17 cellular contexts compared by ENCODE assay signal in the genomic region with DNA sequence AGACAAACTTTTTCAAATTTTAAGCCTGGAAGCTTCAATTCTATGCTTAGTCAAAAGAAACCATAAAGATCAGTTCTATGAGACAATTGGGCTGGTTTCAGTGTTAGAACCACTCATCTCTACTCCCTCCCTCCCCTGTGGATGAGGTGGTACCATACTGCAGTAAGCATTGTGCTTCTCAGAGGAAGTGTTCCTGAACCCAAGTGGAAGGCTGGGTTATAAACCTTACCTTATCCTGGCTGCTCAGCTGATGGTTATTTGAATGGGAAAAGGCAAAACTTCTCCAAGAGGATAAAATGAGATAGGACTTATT. TPM values are rescaled to one million over a fixed set of nuclear protein-coding genes. Genes with fewer than 3 reads are reported as not detected.
DNase-seq lines count a peak whose midpoint lies in the region; FAIRE-seq and TF ChIP-seq lines count a peak whose summit lies in the region.
"Had no signal": no experiment of that assay in that cellular context is flagged by ENCODE, and none has a peak within 500 bp of the region (broad histone marks: within the 10 kb centered on the region; RNA-seq: fewer than 3 reads in every experiment).

No MANE protein-coding gene starts in this region.

- DNase-seq in GM12892 (ENCODE audit: insufficient read length) (peak; percentile 15), SJCRH30 (no peak), chondrocyte (ENCODE audit: low spot score) (no peak), hepatic stellate cell (ENCODE audit: low spot score) (no peak)
- no peak for DNase-seq in T-helper 2 cell treated with Interferon-gamma antibody and Interleukin-4, amounts not matched to agents 5 μg/mL and 100 μg/mL, for 36 hours (ENCODE audit: low spot score)
- DNase-seq: 8988T; CD4-positive, alpha-beta T cell; DMS153; DMS79 treated with DMSO at 0.1 percent for 48 hours; H9; KBM-7 had no signal

- H3K9me3 ChIP-seq in BLaER1 treated with 17β-estradiol and CSF1 and Interleukin-3, amounts not matched to agents 10 nM and 100 nM (replicated peaks in 1 of 11): peaks cover 79 to 100% (median 92%) of the 10 kb centered on the region in 11 experiments
- H3K9me3 ChIP-seq in SJCRH30 (replicated peaks): no peaks in the 10 kb centered on the region

- H3K36me3 ChIP-seq in BLaER1 treated with 17β-estradiol and CSF1 and Interleukin-3, amounts not matched to agents 10 nM and 100 nM: peaks cover 0 to 43% (median 16%) of the 10 kb centered on the region in 11 experiments; a peak in 13 of 22 replicates
- H3K36me3 ChIP-seq in SJCRH30: no peaks in the 10 kb centered on the region

- no peak for TF ChIP-seq POLR2A in GM12892 (IDR thresholded peaks at IDR 0.05; ENCODE audit: low read depth, low read length)

- H3K4me3 Mint-ChIP-seq in dendritic cell treated with granulocyte-macrophage colony-stimulating factor and Interleukin-4, amounts not matched to agents 40 ng/mL and 50 ng/mL, for 4 days: no peak overlapping the region
- no peak overlapping the region for H3K4me3 Mint-ChIP-seq in chondrocyte (ENCODE audit: unreplicated experiment)
- H3K4me3 Mint-ChIP-seq in T-helper 2 cell treated with Interferon-gamma antibody and Interleukin-4, amounts not matched to agents 5 μg/mL and 100 μg/mL, for 36 hours: no peak overlapping the region
- H3K4me3 Mint-ChIP-seq: CD4-positive, alpha-beta T cell; H9; IgD-negative memory B cell had no signal

- H4K20me1 ChIP-seq in BLaER1 treated with 17β-estradiol and CSF1 and Interleukin-3, amounts not matched to agents 10 nM and 100 nM: no peaks in the 10 kb centered on the region

- no peak for TF ChIP-seq CTCF in chondrocyte (IDR thresholded peaks at IDR 0.05)

- no peak for FAIRE-seq in GM12892 (lab: Jason Lieb, UNC)
- FAIRE-seq: H1, HepG2 had no signal

- H3K4me1 Mint-ChIP-seq in dendritic cell treated with granulocyte-macrophage colony-stimulating factor and Interleukin-4, amounts not matched to agents 40 ng/mL and 50 ng/mL, for 4 days (ENCODE audit: low read depth): peaks cover 19% of the 10 kb centered on the region
- no peaks in the 10 kb centered on the region for H3K4me1 Mint-ChIP-seq in chondrocyte (ENCODE audit: low read depth)
- H3K4me1 Mint-ChIP-seq in T-helper 2 cell treated with Interferon-gamma antibody and Interleukin-4, amounts not matched to agents 5 μg/mL and 100 μg/mL, for 36 hours (ENCODE audit: low read depth): no peaks in the 10 kb centered on the region
- H3K4me1 Mint-ChIP-seq: IgD-negative memory B cell had no signal

- peak overlapping the region; percentile 5 to 86 (median 74); a peak in 19 of 22 replicates for H3K27ac ChIP-seq in BLaER1 treated with 17β-estradiol and CSF1 and Interleukin-3, amounts not matched to agents 10 nM and 100 nM
- no peak overlapping the region for H3K27ac ChIP-seq in SJCRH30
- H3K27ac ChIP-seq: C4-2B had no signal

- peaks cover 62% of the 10 kb centered on the region for H3K36me3 Mint-ChIP-seq in dendritic cell treated with granulocyte-macrophage colony-stimulating factor and Interleukin-4, amounts not matched to agents 40 ng/mL and 50 ng/mL, for 4 days (ENCODE audit: low read depth)
- peaks cover 12% of the 10 kb centered on the region for H3K36me3 Mint-ChIP-seq in chondrocyte (ENCODE audit: low read depth)
- peaks cover 3% of the 10 kb centered on the region for H3K36me3 Mint-ChIP-seq in T-helper 2 cell treated with Interferon-gamma antibody and Interleukin-4, amounts not matched to agents 5 μg/mL and 100 μg/mL, for 36 hours (ENCODE audit: low read depth)

- peaks cover 5 to 19% (median 7%) of the 10 kb centered on the region in 10 experiments; a peak in 10 of 20 replicates for H3K4me1 ChIP-seq in BLaER1 treated with 17β-estradiol and CSF1 and Interleukin-3, amounts not matched to agents 10 nM and 100 nM
- H3K4me1 ChIP-seq in SJCRH30: no peaks in the 10 kb centered on the region

- H3K27me3 ChIP-seq in BLaER1 treated with 17β-estradiol and CSF1 and Interleukin-3, amounts not matched to agents 10 nM and 100 nM: no peaks in the 10 kb centered on the region
- H3K27me3 ChIP-seq in SJCRH30: no peaks in the 10 kb centered on the region

- H3K4me2 ChIP-seq in BLaER1 treated with 17β-estradiol and CSF1 and Interleukin-3, amounts not matched to agents 10 nM and 100 nM: peak overlapping the region in 7 of 11 experiments; percentile 10 to 49 (median 30); a peak in 9 of 22 replicates

- peak overlapping the region in 7 of 10 experiments; percentile 2 to 50 (median 25); a peak in 6 of 20 replicates for H3K4me3 ChIP-seq in BLaER1 treated with 17β-estradiol and CSF1 and Interleukin-3, amounts not matched to agents 10 nM and 100 nM
- H3K4me3 ChIP-seq in SJCRH30: no peak overlapping the region

- peaks cover 70% of the 10 kb centered on the region for H3K9me3 Mint-ChIP-seq in dendritic cell treated with granulocyte-macrophage colony-stimulating factor and Interleukin-4, amounts not matched to agents 40 ng/mL and 50 ng/mL, for 4 days
- peaks cover 16% of the 10 kb centered on the region for H3K9me3 Mint-ChIP-seq in chondrocyte (ENCODE audit: low read depth)
- H3K9me3 Mint-ChIP-seq in T-helper 2 cell treated with Interferon-gamma antibody and Interleukin-4, amounts not matched to agents 5 μg/mL and 100 μg/mL, for 36 hours: peaks cover 39% of the 10 kb centered on the region

- peak overlapping the region; percentile 86 for H3K27ac Mint-ChIP-seq in dendritic cell treated with granulocyte-macrophage colony-stimulating factor and Interleukin-4, amounts not matched to agents 40 ng/mL and 50 ng/mL, for 4 days
- no peak overlapping the region for H3K27ac Mint-ChIP-seq in chondrocyte (ENCODE audit: unreplicated experiment)
- H3K27ac Mint-ChIP-seq in T-helper 2 cell treated with Interferon-gamma antibody and Interleukin-4, amounts not matched to agents 5 μg/mL and 100 μg/mL, for 36 hours: no peak overlapping the region
- H3K27ac Mint-ChIP-seq: CD4-positive, alpha-beta T cell; H9; IgD-negative memory B cell had no signal

- peak overlapping the region in 5 of 11 experiments; percentile 12 to 53 (median 34); a peak in 6 of 22 replicates for H3K9ac ChIP-seq in BLaER1 treated with 17β-estradiol and CSF1 and Interleukin-3, amounts not matched to agents 10 nM and 100 nM

- intact Hi-C loops in dendritic cell treated with granulocyte-macrophage colony-stimulating factor and Interleukin-4, amounts not matched to agents 40 ng/mL and 50 ng/mL, for 4 days (cut with micrococcal nuclease): no loop called here

- H3K27me3 Mint-ChIP-seq in dendritic cell treated with granulocyte-macrophage colony-stimulating factor and Interleukin-4, amounts not matched to agents 40 ng/mL and 50 ng/mL, for 4 days: no peaks in the 10 kb centered on the region
- H3K27me3 Mint-ChIP-seq in chondrocyte (ENCODE audit: low read depth): no peaks in the 10 kb centered on the region
- no peaks in the 10 kb centered on the region for H3K27me3 Mint-ChIP-seq in T-helper 2 cell treated with Interferon-gamma antibody and Interleukin-4, amounts not matched to agents 5 μg/mL and 100 μg/mL, for 36 hours (ENCODE audit: low read depth)
- H3K27me3 Mint-ChIP-seq: CD4-positive, alpha-beta T cell had no signal

RNA-seq across cellular contexts. Expression of gene RGL1, which starts 34.1 kb away (rescaled TPM):
- 11.7 TPM for polyA plus RNA-seq in GM12892 (2012; ENCODE audit: missing spikeins)
- total RNA-seq in SJCRH30 (2014; rRNA removed; shearing (Covaris generic)): 0.32 and 0.35 TPM in 2 replicates
- 20.9 to 37.9 TPM (median 21.1 TPM) in 3 replicates for total RNA-seq in chondrocyte
- polyA plus RNA-seq: IgD-negative memory B cell had no signal

Comparison
In these comparisons a context has a peak if more than half of its experiments do, and no peak if none do; other contexts are left out.
1. RNA of gene RGL1, which starts 34.1 kb away (total RNA-seq): 20.9 to 37.9 TPM in chondrocyte; 0.32 to 0.35 TPM in SJCRH30; every median in the first group is over 10 times any median in the second.